ENCODE assay signal across 1 cellular context in the genomic region with DNA sequence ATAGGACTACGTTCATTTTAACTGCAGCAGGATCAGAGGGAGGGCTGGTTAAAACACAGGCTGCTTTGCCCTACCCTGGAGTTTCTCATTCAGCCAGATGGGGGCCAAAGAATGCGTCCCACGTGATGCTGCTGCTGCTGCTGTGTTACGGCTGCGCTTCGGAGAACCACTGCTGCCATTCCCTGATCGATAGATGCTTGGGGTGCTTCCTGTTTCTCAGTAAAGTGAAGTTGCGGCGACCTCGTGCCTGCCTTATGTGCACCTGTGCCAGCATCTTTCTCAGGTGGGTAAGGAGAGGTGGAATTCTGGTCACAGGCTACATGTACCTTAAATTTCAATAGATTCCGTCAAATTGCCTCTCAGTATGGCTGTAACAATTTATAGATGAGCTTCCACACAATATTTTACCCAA.
TF ChIP-seq lines count a peak whose summit lies in the region.

No MANE protein-coding gene starts in this region.

TF ChIP-seq in K562, 482 proteins besides CTCF, POLR2A, EP300 and RAD21 (continued from another document):
- TF ChIP-seq, protein P1, sequence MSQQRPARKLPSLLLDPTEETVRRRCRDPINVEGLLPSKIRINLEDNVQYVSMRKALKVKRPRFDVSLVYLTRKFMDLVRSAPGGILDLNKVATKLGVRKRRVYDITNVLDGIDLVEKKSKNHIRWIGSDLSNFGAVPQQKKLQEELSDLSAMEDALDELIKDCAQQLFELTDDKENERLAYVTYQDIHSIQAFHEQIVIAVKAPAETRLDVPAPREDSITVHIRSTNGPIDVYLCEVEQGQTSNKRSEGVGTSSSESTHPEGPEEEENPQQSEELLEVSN (IDR thresholded peaks at IDR 0.05; ENCODE audit: borderline replicate concordance in 1 of 2, extremely low read depth in 1 of 2, insufficient read depth in 1 of 2, insufficient read length in 1 of 2, low read depth in 1 of 2, low read length in 1 of 2, poor library complexity in 1 of 2, severe bottlenecking in 1 of 2), result peak in 1 of 2 experiments; percentile 22
- TF ChIP-seq KAT2B (IDR thresholded peaks at IDR 0.05; ENCODE audit: low read depth, low read length), result no peak
- TF ChIP-seq GABPB1 (CRISPR knock-in tag; IDR thresholded peaks at IDR 0.05), result 0 out of 2 replicates have a peak, but pooled peaks have one; percentile 19
- TF ChIP-seq, protein P2, sequence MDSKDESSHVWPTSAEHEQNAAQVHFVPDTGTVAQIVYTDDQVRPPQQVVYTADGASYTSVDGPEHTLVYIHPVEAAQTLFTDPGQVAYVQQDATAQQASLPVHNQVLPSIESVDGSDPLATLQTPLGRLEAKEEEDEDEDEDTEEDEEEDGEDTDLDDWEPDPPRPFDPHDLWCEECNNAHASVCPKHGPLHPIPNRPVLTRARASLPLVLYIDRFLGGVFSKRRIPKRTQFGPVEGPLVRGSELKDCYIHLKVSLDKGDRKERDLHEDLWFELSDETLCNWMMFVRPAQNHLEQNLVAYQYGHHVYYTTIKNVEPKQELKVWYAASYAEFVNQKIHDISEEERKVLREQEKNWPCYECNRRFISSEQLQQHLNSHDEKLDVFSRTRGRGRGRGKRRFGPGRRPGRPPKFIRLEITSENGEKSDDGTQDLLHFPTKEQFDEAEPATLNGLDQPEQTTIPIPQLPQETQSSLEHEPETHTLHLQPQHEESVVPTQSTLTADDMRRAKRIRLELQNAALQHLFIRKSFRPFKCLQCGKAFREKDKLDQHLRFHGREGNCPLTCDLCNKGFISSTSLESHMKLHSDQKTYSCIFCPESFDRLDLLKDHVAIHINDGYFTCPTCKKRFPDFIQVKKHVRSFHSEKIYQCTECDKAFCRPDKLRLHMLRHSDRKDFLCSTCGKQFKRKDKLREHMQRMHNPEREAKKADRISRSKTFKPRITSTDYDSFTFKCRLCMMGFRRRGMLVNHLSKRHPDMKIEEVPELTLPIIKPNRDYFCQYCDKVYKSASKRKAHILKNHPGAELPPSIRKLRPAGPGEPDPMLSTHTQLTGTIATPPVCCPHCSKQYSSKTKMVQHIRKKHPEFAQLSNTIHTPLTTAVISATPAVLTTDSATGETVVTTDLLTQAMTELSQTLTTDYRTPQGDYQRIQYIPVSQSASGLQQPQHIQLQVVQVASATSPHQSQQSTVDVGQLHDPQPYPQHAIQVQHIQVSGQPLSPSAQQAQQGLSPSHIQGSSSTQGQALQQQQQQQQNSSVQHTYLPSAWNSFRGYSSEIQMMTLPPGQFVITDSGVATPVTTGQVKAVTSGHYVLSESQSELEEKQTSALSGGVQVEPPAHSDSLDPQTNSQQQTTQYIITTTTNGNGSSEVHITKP (IDR thresholded peaks at IDR 0.05; ENCODE audit: partially characterized antibody), result peak; percentile 26
- no peak for TF ChIP-seq EZH2 (IDR thresholded peaks at IDR 0.05; ENCODE audit: borderline replicate concordance, low read depth, low read length)
- peak; percentile 21; the same call in 1 of the 2 replicates for TF ChIP-seq TEAD4 (IDR thresholded peaks at IDR 0.05; ENCODE audit: low read length)
- peak; percentile 32; the same call in 1 of the 2 replicates for TF ChIP-seq TEAD4 (CRISPR knock-in tag; IDR thresholded peaks at IDR 0.05; ENCODE audit: borderline replicate concordance)
- TF ChIP-seq PHF8 (IDR thresholded peaks at IDR 0.05; ENCODE audit: borderline replicate concordance, low read length), result no peak
- 0 out of 2 replicates have a peak, but pooled peaks have one; percentile 10 for TF ChIP-seq CBFA2T2 (conservative IDR thresholded peaks at IDR 0.05)
- no peak for TF ChIP-seq ZNF12 (CRISPR knock-in tag; IDR thresholded peaks at IDR 0.05)
- TF ChIP-seq, protein P3, sequence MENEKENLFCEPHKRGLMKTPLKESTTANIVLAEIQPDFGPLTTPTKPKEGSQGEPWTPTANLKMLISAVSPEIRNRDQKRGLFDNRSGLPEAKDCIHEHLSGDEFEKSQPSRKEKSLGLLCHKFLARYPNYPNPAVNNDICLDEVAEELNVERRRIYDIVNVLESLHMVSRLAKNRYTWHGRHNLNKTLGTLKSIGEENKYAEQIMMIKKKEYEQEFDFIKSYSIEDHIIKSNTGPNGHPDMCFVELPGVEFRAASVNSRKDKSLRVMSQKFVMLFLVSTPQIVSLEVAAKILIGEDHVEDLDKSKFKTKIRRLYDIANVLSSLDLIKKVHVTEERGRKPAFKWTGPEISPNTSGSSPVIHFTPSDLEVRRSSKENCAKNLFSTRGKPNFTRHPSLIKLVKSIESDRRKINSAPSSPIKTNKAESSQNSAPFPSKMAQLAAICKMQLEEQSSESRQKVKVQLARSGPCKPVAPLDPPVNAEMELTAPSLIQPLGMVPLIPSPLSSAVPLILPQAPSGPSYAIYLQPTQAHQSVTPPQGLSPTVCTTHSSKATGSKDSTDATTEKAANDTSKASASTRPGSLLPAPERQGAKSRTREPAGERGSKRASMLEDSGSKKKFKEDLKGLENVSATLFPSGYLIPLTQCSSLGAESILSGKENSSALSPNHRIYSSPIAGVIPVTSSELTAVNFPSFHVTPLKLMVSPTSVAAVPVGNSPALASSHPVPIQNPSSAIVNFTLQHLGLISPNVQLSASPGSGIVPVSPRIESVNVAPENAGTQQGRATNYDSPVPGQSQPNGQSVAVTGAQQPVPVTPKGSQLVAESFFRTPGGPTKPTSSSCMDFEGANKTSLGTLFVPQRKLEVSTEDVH (IDR thresholded peaks at IDR 0.05; ENCODE audit: low read depth, partially characterized antibody), result no peak
